In genomic region chr7:154584352-154585252, GRCh38 we compare ENCODE assay signal across 15 cellular contexts.
DNase-seq lines count a peak whose midpoint lies in the region; ATAC-seq and TF ChIP-seq lines count a peak whose summit lies in the region.
"Had no signal": no experiment of that assay in that cellular context is flagged by ENCODE, and none has a peak within 500 bp of the region (broad histone marks: within the 10 kb centered on the region; RNA-seq: fewer than 3 reads in every experiment).

No MANE protein-coding gene starts in this region.

- peak; percentile 80 for TF ChIP-seq CTCF in BE2C (IDR thresholded peaks at IDR 0.05; ENCODE audit: low read depth, low read length)

- no peaks in the 10 kb centered on the region for H3K9me3 ChIP-seq in BE2C
- no peaks in the 10 kb centered on the region for H3K9me3 ChIP-seq in Karpas-422 (ENCODE audit: low read length)
- H3K9me3 ChIP-seq: BLaER1 had no signal

- intact Hi-C loops in left colon (cut with DNase I, micrococcal nuclease) = no loop called here

- H3K79me2 ChIP-seq in Karpas-422 (ENCODE audit: low read length) = no peaks in the 10 kb centered on the region

- H3K27me3 ChIP-seq in BE2C (no peaks in the 10 kb centered on the region), Karpas-422 (ENCODE audit: low read length) (no peaks in the 10 kb centered on the region)
- H3K27me3 ChIP-seq: BLaER1, brain microvascular endothelial cell had no signal

- DNase-seq in BE2C (no peak), Karpas-422 (peak; percentile 46), astrocyte of the hippocampus (ENCODE audit: low read depth, low spot score) (peak; percentile 40), middle frontal gyrus (ENCODE audit: extremely low spot score, low spot score) (peak; percentile 40), left colon (no peak), NCI-H187 (lab: John Stamatoyannopoulos, UW) (no peak), NCI-H2029 treated with DMSO at 0.1 percent for 48 hours (lab: John Stamatoyannopoulos, UW) (no peak)
- DNase-seq in activated CD4-positive, alpha-beta T cell treated with anti-CD3 and anti-CD28 coated beads, Interleukin-2, amount 50 U/mL, for 4 hours = no peak
- DNase-seq: activated B cell treated with CpG ODN at 0.5 μM for 24 hours; activated T-cell treated with anti-CD3 and anti-CD28 coated beads, Interleukin-2, amount 50 U/mL, for 72 hours; brain microvascular endothelial cell; NCI-H146; OCI-M1 had no signal

- H4K20me1 ChIP-seq in Karpas-422 (ENCODE audit: insufficient read depth, low read depth, low read length) = no peaks in the 10 kb centered on the region
- H4K20me1 ChIP-seq: BLaER1 had no signal

- H3K4me1 ChIP-seq in BE2C (peaks cover 16% of the 10 kb centered on the region), Karpas-422 (ENCODE audit: low read length) (no peaks in the 10 kb centered on the region)
- H3K4me1 ChIP-seq: BLaER1 had no signal

- no peak overlapping the region for H2AFZ ChIP-seq in Karpas-422 (ENCODE audit: low read length)

- no peak overlapping the region for H3K9ac ChIP-seq in Karpas-422 (ENCODE audit: low read length)
- H3K9ac ChIP-seq: BLaER1 had no signal

- H3K4me3 ChIP-seq in BE2C (ENCODE audit: low read depth, low read length) = no peak overlapping the region
- H3K4me3 ChIP-seq in Karpas-422 (ENCODE audit: low read length) = no peak overlapping the region
- H3K4me3 ChIP-seq: BLaER1, skin epidermis had no signal

- ATAC-seq in left colon = no peak
- ATAC-seq: activated T-cell treated with anti-CD3 and anti-CD28 coated beads, Interleukin-2, amount 50 U/mL, for 72 hours had no signal

- no peaks in the 10 kb centered on the region for H3K36me3 ChIP-seq in BE2C
- H3K36me3 ChIP-seq in Karpas-422 (ENCODE audit: insufficient read depth, low read length) = no peaks in the 10 kb centered on the region
- H3K36me3 ChIP-seq: BLaER1, brain microvascular endothelial cell had no signal

- no peaks in the 10 kb centered on the region for H3K9me2 ChIP-seq in Karpas-422 (replicated peaks; ENCODE audit: insufficient read depth, low read length)

- no peak overlapping the region for H3K4me2 ChIP-seq in Karpas-422 (ENCODE audit: low read depth, low read length, poor library complexity, severe bottlenecking)
- H3K4me2 ChIP-seq: BLaER1 had no signal

- H3K27ac ChIP-seq in Karpas-422 (ENCODE audit: low read length) = no peak overlapping the region
- H3K27ac ChIP-seq: BLaER1, brain microvascular endothelial cell, skin epidermis had no signal

Comparison
In these comparisons a context has a peak if more than half of its experiments do, and no peak if none do; other contexts are left out.
1. DNase-seq: peak in Karpas-422 (single experiment), astrocyte of the hippocampus (single experiment) and middle frontal gyrus (single experiment); none in BE2C (single experiment), left colon (0 of 2), NCI-H187 (0 of 2), NCI-H2029 treated with DMSO at 0.1 percent for 48 hours (single experiment) and activated CD4-positive, alpha-beta T cell treated with anti-CD3 and anti-CD28 coated beads, Interleukin-2, amount 50 U/mL, for 4 hours (0 of 2).